ENCODE assay signal across 1 cellular context in the genomic region with DNA sequence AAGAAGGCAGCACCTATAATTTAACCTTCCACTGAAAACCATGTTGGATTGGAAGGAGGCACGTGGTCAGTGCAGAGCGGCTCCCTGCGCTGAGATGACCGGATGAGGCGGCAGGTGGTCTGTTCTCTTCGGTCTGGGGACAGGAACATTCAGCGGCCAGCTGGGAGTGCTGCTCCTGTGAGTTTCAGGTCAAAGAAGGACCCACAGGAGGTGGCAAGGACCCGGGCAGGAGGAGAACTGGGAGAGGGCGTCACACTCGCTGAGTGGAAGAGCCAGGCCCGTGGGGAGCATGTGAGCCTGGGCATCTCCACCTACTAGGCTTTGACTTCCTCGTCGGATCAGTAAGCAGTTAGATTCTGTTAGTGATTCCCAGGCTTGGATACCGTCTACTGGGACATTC.
A peak's percentile ranks its signal among the peaks of the same experiment; 100 is the strongest.
TF ChIP-seq lines count a peak whose summit lies in the region.

No MANE protein-coding gene starts in this region.

TF ChIP-seq in K562, 482 proteins besides CTCF, POLR2A, EP300 and RAD21 (continued from another document):
- TF ChIP-seq, protein P1, sequence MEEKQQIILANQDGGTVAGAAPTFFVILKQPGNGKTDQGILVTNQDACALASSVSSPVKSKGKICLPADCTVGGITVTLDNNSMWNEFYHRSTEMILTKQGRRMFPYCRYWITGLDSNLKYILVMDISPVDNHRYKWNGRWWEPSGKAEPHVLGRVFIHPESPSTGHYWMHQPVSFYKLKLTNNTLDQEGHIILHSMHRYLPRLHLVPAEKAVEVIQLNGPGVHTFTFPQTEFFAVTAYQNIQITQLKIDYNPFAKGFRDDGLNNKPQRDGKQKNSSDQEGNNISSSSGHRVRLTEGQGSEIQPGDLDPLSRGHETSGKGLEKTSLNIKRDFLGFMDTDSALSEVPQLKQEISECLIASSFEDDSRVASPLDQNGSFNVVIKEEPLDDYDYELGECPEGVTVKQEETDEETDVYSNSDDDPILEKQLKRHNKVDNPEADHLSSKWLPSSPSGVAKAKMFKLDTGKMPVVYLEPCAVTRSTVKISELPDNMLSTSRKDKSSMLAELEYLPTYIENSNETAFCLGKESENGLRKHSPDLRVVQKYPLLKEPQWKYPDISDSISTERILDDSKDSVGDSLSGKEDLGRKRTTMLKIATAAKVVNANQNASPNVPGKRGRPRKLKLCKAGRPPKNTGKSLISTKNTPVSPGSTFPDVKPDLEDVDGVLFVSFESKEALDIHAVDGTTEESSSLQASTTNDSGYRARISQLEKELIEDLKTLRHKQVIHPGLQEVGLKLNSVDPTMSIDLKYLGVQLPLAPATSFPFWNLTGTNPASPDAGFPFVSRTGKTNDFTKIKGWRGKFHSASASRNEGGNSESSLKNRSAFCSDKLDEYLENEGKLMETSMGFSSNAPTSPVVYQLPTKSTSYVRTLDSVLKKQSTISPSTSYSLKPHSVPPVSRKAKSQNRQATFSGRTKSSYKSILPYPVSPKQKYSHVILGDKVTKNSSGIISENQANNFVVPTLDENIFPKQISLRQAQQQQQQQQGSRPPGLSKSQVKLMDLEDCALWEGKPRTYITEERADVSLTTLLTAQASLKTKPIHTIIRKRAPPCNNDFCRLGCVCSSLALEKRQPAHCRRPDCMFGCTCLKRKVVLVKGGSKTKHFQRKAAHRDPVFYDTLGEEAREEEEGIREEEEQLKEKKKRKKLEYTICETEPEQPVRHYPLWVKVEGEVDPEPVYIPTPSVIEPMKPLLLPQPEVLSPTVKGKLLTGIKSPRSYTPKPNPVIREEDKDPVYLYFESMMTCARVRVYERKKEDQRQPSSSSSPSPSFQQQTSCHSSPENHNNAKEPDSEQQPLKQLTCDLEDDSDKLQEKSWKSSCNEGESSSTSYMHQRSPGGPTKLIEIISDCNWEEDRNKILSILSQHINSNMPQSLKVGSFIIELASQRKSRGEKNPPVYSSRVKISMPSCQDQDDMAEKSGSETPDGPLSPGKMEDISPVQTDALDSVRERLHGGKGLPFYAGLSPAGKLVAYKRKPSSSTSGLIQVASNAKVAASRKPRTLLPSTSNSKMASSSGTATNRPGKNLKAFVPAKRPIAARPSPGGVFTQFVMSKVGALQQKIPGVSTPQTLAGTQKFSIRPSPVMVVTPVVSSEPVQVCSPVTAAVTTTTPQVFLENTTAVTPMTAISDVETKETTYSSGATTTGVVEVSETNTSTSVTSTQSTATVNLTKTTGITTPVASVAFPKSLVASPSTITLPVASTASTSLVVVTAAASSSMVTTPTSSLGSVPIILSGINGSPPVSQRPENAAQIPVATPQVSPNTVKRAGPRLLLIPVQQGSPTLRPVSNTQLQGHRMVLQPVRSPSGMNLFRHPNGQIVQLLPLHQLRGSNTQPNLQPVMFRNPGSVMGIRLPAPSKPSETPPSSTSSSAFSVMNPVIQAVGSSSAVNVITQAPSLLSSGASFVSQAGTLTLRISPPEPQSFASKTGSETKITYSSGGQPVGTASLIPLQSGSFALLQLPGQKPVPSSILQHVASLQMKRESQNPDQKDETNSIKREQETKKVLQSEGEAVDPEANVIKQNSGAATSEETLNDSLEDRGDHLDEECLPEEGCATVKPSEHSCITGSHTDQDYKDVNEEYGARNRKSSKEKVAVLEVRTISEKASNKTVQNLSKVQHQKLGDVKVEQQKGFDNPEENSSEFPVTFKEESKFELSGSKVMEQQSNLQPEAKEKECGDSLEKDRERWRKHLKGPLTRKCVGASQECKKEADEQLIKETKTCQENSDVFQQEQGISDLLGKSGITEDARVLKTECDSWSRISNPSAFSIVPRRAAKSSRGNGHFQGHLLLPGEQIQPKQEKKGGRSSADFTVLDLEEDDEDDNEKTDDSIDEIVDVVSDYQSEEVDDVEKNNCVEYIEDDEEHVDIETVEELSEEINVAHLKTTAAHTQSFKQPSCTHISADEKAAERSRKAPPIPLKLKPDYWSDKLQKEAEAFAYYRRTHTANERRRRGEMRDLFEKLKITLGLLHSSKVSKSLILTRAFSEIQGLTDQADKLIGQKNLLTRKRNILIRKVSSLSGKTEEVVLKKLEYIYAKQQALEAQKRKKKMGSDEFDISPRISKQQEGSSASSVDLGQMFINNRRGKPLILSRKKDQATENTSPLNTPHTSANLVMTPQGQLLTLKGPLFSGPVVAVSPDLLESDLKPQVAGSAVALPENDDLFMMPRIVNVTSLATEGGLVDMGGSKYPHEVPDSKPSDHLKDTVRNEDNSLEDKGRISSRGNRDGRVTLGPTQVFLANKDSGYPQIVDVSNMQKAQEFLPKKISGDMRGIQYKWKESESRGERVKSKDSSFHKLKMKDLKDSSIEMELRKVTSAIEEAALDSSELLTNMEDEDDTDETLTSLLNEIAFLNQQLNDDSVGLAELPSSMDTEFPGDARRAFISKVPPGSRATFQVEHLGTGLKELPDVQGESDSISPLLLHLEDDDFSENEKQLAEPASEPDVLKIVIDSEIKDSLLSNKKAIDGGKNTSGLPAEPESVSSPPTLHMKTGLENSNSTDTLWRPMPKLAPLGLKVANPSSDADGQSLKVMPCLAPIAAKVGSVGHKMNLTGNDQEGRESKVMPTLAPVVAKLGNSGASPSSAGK (IDR thresholded peaks at IDR 0.05) = 0 out of 2 replicates have a peak, but pooled peaks have one; percentile 24
- TF ChIP-seq FOXA3 (CRISPR knock-in tag; conservative IDR thresholded peaks at IDR 0.05 in 1 of 2, IDR thresholded peaks at IDR 0.05 in 1 of 2) (no peak), SMAD1 (IDR thresholded peaks at IDR 0.05; ENCODE audit: low read depth, low read length, partially characterized antibody) (no peak), XRCC4 (IDR thresholded peaks at IDR 0.05; ENCODE audit: extremely low read depth, insufficient read depth, insufficient read length) (no peak), ELF2 (CRISPR knock-in tag; IDR thresholded peaks at IDR 0.05) (no peak)
- TF ChIP-seq, protein P2, sequence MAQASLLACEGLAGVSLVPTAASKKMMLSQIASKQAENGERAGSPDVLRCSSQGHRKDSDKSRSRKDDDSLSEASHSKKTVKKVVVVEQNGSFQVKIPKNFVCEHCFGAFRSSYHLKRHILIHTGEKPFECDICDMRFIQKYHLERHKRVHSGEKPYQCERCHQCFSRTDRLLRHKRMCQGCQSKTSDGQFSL (CRISPR knock-in tag; IDR thresholded peaks at IDR 0.05) = no peak
- TF ChIP-seq, protein P2 (tag; IDR thresholded peaks at IDR 0.05) = no peak
- TF ChIP-seq, protein P3, sequence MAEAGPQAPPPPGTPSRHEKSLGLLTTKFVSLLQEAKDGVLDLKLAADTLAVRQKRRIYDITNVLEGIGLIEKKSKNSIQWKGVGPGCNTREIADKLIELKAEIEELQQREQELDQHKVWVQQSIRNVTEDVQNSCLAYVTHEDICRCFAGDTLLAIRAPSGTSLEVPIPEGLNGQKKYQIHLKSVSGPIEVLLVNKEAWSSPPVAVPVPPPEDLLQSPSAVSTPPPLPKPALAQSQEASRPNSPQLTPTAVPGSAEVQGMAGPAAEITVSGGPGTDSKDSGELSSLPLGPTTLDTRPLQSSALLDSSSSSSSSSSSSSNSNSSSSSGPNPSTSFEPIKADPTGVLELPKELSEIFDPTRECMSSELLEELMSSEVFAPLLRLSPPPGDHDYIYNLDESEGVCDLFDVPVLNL (CRISPR knock-in tag; IDR thresholded peaks at IDR 0.05; ENCODE audit: low read depth) = no peak
